In genomic region chr1:245721488-245721887, GRCh38 we compare ENCODE assay signal across 23 cellular contexts.
"Had no signal": no experiment of that assay in that cellular context is flagged by ENCODE, and none has a peak within 500 bp of the region (broad histone marks: within the 10 kb centered on the region; RNA-seq: fewer than 3 reads in every experiment).

No MANE protein-coding gene starts in this region.

- H3K4me1 ChIP-seq: colonic mucosa, esophagus muscularis mucosa, gastrocnemius medialis, heart right ventricle, left lung, lower lobe of right lung had no signal

- H3K4me3 ChIP-seq: colonic mucosa, esophagus muscularis mucosa, gastrocnemius medialis, heart right ventricle, left lung, lower lobe of right lung, mucosa of descending colon had no signal

- H3K9me3 ChIP-seq: colonic mucosa, esophagus muscularis mucosa, gastrocnemius medialis, mucosa of descending colon had no signal

- H3K27ac ChIP-seq: colonic mucosa, esophagus muscularis mucosa, gastrocnemius medialis, heart right ventricle, left lung, lower lobe of right lung had no signal

- H3K4me1 Mint-ChIP-seq: mesothelial cell of epicardium had no signal

- H3K4me3 Mint-ChIP-seq: dendritic cell treated with granulocyte-macrophage colony-stimulating factor and Interleukin-4, amounts not matched to agents 40 ng/mL and 50 ng/mL, for 4 days; effector memory CD8-positive, alpha-beta T cell; mesothelial cell of epicardium; naive B cell had no signal

- ATAC-seq: effector memory CD8-positive, alpha-beta T cell; gastrocnemius medialis; heart right ventricle; left cardiac atrium; left lung; left ventricle myocardium superior; lower lobe of right lung; mucosa of descending colon had no signal

- H3K27me3 ChIP-seq: colonic mucosa, esophagus muscularis mucosa, gastrocnemius medialis, heart right ventricle, left lung had no signal

- H3K27ac Mint-ChIP-seq: dendritic cell treated with granulocyte-macrophage colony-stimulating factor and Interleukin-4, amounts not matched to agents 40 ng/mL and 50 ng/mL, for 4 days; mesothelial cell of epicardium; naive B cell had no signal

- DNase-seq: colonic mucosa; cortex of kidney; effector CD8-positive, alpha-beta T cell; effector memory CD8-positive, alpha-beta T cell; foreskin melanocyte; gastrocnemius medialis; glutamatergic neuron; head of caudate nucleus; heart right ventricle; hippocampal formation; left cardiac atrium; left lung; left ventricle myocardium superior; lower lobe of right lung; mesenchymal stem cell; mucosa of descending colon; naive B cell had no signal

- H3K36me3 ChIP-seq: colonic mucosa, esophagus muscularis mucosa, gastrocnemius medialis, heart right ventricle, left lung, lower lobe of right lung had no signal

- FAIRE-seq: endothelial cell of umbilical vein, islet of Langerhans, keratinocyte had no signal

- H3K27me3 Mint-ChIP-seq: dendritic cell treated with granulocyte-macrophage colony-stimulating factor and Interleukin-4, amounts not matched to agents 40 ng/mL and 50 ng/mL, for 4 days had no signal
